In genomic region chr2:169584005-169584877, GRCh38 we compare ENCODE assay signal across 8 cellular contexts. TPM values are rescaled to one million over a fixed set of nuclear protein-coding genes. Genes with fewer than 3 reads are reported as not detected.
DNase-seq lines count a peak whose midpoint lies in the region; ATAC-seq, FAIRE-seq and TF ChIP-seq lines count a peak whose summit lies in the region.

PPIG (plus strand) TSS chr2:169584351; CDS start chr2:169604042, 19,691 bp downstream.

- H3K36me3 Mint-ChIP-seq in T-helper 2 cell treated with Interferon-gamma antibody and Interleukin-4, amounts not matched to agents 5 μg/mL and 100 μg/mL, for 36 hours (ENCODE audit: low read depth): peaks cover 20% of the 10 kb centered on the region
- peaks cover 2% of the 10 kb centered on the region for H3K36me3 Mint-ChIP-seq in astrocyte (ENCODE audit: low read depth, unreplicated experiment)

- H3K4me1 ChIP-seq in astrocyte (ENCODE audit: insufficient read depth, low read length) (peaks cover 6% of the 10 kb centered on the region), hepatocyte (ENCODE audit: insufficient read depth) (peaks cover 10% of the 10 kb centered on the region)

- H3K36me3 ChIP-seq in astrocyte (ENCODE audit: insufficient read depth, low read length) (no peaks in the 10 kb centered on the region), hepatocyte (replicated peaks; ENCODE audit: insufficient read depth, low read depth) (no peaks in the 10 kb centered on the region)

- H3K79me2 ChIP-seq in astrocyte (ENCODE audit: insufficient read depth, low read length) (peaks cover 53% of the 10 kb centered on the region), hepatocyte (peaks cover 47% of the 10 kb centered on the region)

- H3K4me3 ChIP-seq in astrocyte (ENCODE audit: insufficient read depth, low read depth, low read length) (peak within 1 kb of the TSS; percentile 95), hepatocyte (peak within 1 kb of the TSS; percentile 76)

- DNase-seq in NCI-H187 (lab: John Stamatoyannopoulos, UW) (peak; percentile 42 to 77), astrocyte (ENCODE audit: low read depth) (peak; percentile 88), hepatocyte (ENCODE audit: low spot score) (peak; percentile 96), renal cortical epithelial cell (ENCODE audit: low read depth) (peak; percentile 78), cortex of kidney (lab: John Stamatoyannopoulos, UW) (no peak)
- peak; percentile 83 for DNase-seq in T-helper 2 cell treated with Interferon-gamma antibody and Interleukin-4, amounts not matched to agents 5 μg/mL and 100 μg/mL, for 36 hours (ENCODE audit: low spot score)

- H2AFZ ChIP-seq in astrocyte (ENCODE audit: low read depth, low read length): peak within 1 kb of the TSS; percentile 92
- peak within 1 kb of the TSS; percentile 96 for H2AFZ ChIP-seq in hepatocyte

- ATAC-seq in GM18498 (IDR thresholded peaks at IDR 0.05; ENCODE audit: unreplicated experiment) (peak; percentile 92), HG02884 (IDR thresholded peaks at IDR 0.05; ENCODE audit: unreplicated experiment) (peak; percentile 87)

- H4K20me1 ChIP-seq in astrocyte (ENCODE audit: insufficient read depth, low read length) (peaks cover 21% of the 10 kb centered on the region), hepatocyte (ENCODE audit: insufficient read depth, poor library complexity, severe bottlenecking) (peaks cover 27% of the 10 kb centered on the region)

- no peaks in the 10 kb centered on the region for H3K27me3 ChIP-seq in astrocyte (ENCODE audit: insufficient read depth, low read length)
- no peaks in the 10 kb centered on the region for H3K27me3 ChIP-seq in hepatocyte

- H3K4me1 Mint-ChIP-seq in T-helper 2 cell treated with Interferon-gamma antibody and Interleukin-4, amounts not matched to agents 5 μg/mL and 100 μg/mL, for 36 hours (ENCODE audit: low read depth): peaks cover 12% of the 10 kb centered on the region
- H3K4me1 Mint-ChIP-seq in astrocyte (ENCODE audit: low read depth, unreplicated experiment): peaks cover 4% of the 10 kb centered on the region

- H3K9ac ChIP-seq in astrocyte (ENCODE audit: low read length): peak within 1 kb of the TSS; percentile 97

- H3K4me3 Mint-ChIP-seq in T-helper 2 cell treated with Interferon-gamma antibody and Interleukin-4, amounts not matched to agents 5 μg/mL and 100 μg/mL, for 36 hours: peak within 1 kb of the TSS; percentile 98
- peak within 1 kb of the TSS; percentile 99 for H3K4me3 Mint-ChIP-seq in astrocyte (ENCODE audit: unreplicated experiment)

- H3K9me2 ChIP-seq in hepatocyte (replicated peaks; ENCODE audit: insufficient read depth): no peaks in the 10 kb centered on the region

- H3K27me3 Mint-ChIP-seq in T-helper 2 cell treated with Interferon-gamma antibody and Interleukin-4, amounts not matched to agents 5 μg/mL and 100 μg/mL, for 36 hours (ENCODE audit: low read depth): peaks cover 2% of the 10 kb centered on the region
- no peaks in the 10 kb centered on the region for H3K27me3 Mint-ChIP-seq in astrocyte (ENCODE audit: low read depth, unreplicated experiment)

- TF ChIP-seq CTCF in astrocyte (IDR thresholded peaks at IDR 0.05; ENCODE audit: insufficient read depth, low read depth, low read length): no peak
- no peak for TF ChIP-seq CTCF in hepatocyte (IDR thresholded peaks at IDR 0.05; ENCODE audit: poor library complexity)

- H3K9me3 Mint-ChIP-seq in T-helper 2 cell treated with Interferon-gamma antibody and Interleukin-4, amounts not matched to agents 5 μg/mL and 100 μg/mL, for 36 hours: peaks cover 18% of the 10 kb centered on the region
- no peaks in the 10 kb centered on the region for H3K9me3 Mint-ChIP-seq in astrocyte (ENCODE audit: unreplicated experiment)

- H3K27ac ChIP-seq in astrocyte (ENCODE audit: low read depth, low read length) (peak within 1 kb of the TSS; percentile 96), hepatocyte (peak within 1 kb of the TSS; percentile 99)

- no peak for FAIRE-seq in astrocyte (lab: Jason Lieb, UNC)

- 6% methylated on average over 48 of the region's 49 CpGs for WGBS in hepatocyte (ENCODE audit: low lambda C conversion rate, missing lambda C conversion rate)

- H3K4me2 ChIP-seq in astrocyte (ENCODE audit: low read length) (peak within 1 kb of the TSS; percentile 92), hepatocyte (peak within 1 kb of the TSS; percentile 83)

- H3K27ac Mint-ChIP-seq in T-helper 2 cell treated with Interferon-gamma antibody and Interleukin-4, amounts not matched to agents 5 μg/mL and 100 μg/mL, for 36 hours: peak within 1 kb of the TSS; percentile 100
- peak within 1 kb of the TSS; percentile 99 for H3K27ac Mint-ChIP-seq in astrocyte (ENCODE audit: unreplicated experiment)

- H3K9me3 ChIP-seq in astrocyte (ENCODE audit: insufficient read depth, low read depth, low read length) (no peaks in the 10 kb centered on the region), hepatocyte (ENCODE audit: low read depth) (no peaks in the 10 kb centered on the region)

RNA-seq across cellular contexts. Expression of gene PPIG, which starts in this region (rescaled TPM):
- 40.2 and 42.0 TPM in 2 replicates for total RNA-seq in astrocyte
- 37.4 and 42.6 TPM in 2 replicates for total RNA-seq in hepatocyte
- polyA plus RNA-seq in hepatocyte: 64.4 and 68.1 TPM in 2 replicates
- total RNA-seq in renal cortical epithelial cell: 30.6 and 50.4 TPM in 2 replicates
